Comparison of ENCODE assay signal across 20 cellular contexts in the genomic region with DNA sequence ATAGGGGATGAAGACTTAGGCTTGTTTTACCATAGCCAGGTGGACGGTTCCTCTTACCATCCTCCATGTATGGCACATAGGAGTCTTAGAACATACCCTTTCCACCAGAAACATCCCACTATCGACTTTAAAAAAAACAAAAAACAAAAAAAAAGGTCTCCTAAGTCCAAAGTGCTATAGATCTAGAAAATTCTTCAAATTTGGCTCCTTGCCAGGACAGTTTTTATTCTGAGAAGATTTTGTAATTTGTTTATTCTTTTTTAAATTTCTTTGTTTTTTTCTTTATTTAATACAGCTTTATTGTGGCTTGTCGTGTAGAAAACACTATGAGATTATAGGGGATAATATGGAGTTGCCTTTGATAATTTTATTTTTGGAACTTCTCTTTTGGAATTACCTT.
"Had no signal": no experiment of that assay in that cellular context is flagged by ENCODE, and none has a peak within 500 bp of the region (broad histone marks: within the 10 kb centered on the region; RNA-seq: fewer than 3 reads in every experiment).

No MANE protein-coding gene starts in this region.

- H3K27ac Mint-ChIP-seq: T-cell had no signal

- FAIRE-seq: RCC 7860 had no signal

- H3K9me3 ChIP-seq: SK-N-SH had no signal

- H3K27ac ChIP-seq: KMS-11 had no signal

- H3K27me3 Mint-ChIP-seq: T-cell had no signal

- H3K4me1 Mint-ChIP-seq: T-cell had no signal

- H3K4me3 Mint-ChIP-seq: T-cell had no signal

- ATAC-seq: T-cell had no signal

- DNase-seq: IMR-90, Kasumi-1, MM.1S, NCI-H1092 treated with DMSO at 0.1 percent for 48 hours, NCI-H1436, NCI-H187, NCI-H2029, NCI-H2081 treated with DMSO at 0.1 percent for 48 hours, NCI-H2227 treated with DMSO at 0.1 percent for 48 hours, NCI-H524, NCI-H69, NCI-H774, Right ventricle myocardium superior, RPMI8226, SIG-M5, SK-N-SH, SW 1271, T-cell had no signal

- H3K4me2 ChIP-seq: KMS-11, SK-N-SH had no signal

- H3K9ac ChIP-seq: KMS-11, SK-N-SH had no signal
